In the genomic region with DNA sequence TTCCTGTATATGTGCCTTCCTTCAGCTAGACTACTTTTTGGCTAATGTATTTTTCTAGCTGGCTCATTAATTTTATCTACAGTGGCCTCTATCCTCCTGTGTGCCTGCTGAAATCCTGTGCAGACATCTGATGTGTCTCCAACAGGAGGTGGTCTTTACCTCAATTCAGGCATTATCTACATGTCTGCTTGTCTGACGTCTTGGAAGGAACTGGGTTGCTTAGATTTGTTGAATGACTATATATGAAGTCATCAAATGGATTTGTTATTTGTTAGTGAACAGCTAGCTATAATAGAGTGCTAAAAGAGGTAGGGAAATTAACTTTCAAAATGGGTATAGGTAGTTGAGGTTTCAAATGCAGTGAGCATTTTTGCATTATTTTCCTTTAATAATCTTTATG, we compare ENCODE assay signal across 14 cellular contexts. TPM values are rescaled to one million over a fixed set of nuclear protein-coding genes. Genes with fewer than 3 reads are reported as not detected.
A peak's percentile ranks its signal among the peaks of the same experiment; 100 is the strongest.
DNase-seq lines count a peak whose midpoint lies in the region; ATAC-seq and TF ChIP-seq lines count a peak whose summit lies in the region.
"Had no signal": no experiment of that assay in that cellular context is flagged by ENCODE, and none has a peak within 500 bp of the region (broad histone marks: within the 10 kb centered on the region; RNA-seq: fewer than 3 reads in every experiment).

No MANE protein-coding gene starts in this region.

- peaks cover 98% of the 10 kb centered on the region for H3K36me3 ChIP-seq in PC-9 (ENCODE audit: low read depth)

- H3K4me3 ChIP-seq in PC-9: no peak overlapping the region
- H3K4me3 ChIP-seq: colonic mucosa had no signal

- no peak for ATAC-seq in activated CD4-positive, alpha-beta T cell treated with anti-CD3 and anti-CD28 coated beads for 36 hours
- no peak for ATAC-seq in activated naive CD8-positive, alpha-beta T cell treated with anti-CD3 and anti-CD28 coated beads, Interleukin-2, amount 10 ng/mL, durations not matched to agents 7 days and 5 days (ENCODE audit: low read depth)
- no peak for ATAC-seq in natural killer cell treated with Interleukin-12 subunit alpha and Interleukin-12 subunit beta and Interleukin-15 and Interleukin-18, amount 100 ng/mL, for 72 hours

- BruUV-seq in PC-9 (replicated peaks; lab: Mats Ljungman, UMichigan): no TSS peak

- H3K27me3 ChIP-seq in PC-9 (ENCODE audit: insufficient read depth, low read depth): no peaks in the 10 kb centered on the region
- H3K27me3 ChIP-seq: colonic mucosa had no signal

- peaks cover 91% of the 10 kb centered on the region for H3K36me3 Mint-ChIP-seq in activated CD4-positive, alpha-beta T cell treated with anti-CD3 and anti-CD28 coated beads for 36 hours (ENCODE audit: low read depth)
- peaks cover 73% of the 10 kb centered on the region for H3K36me3 Mint-ChIP-seq in HFFc6 (ENCODE audit: low read depth)
- H3K36me3 Mint-ChIP-seq in activated naive CD8-positive, alpha-beta T cell treated with anti-CD3 and anti-CD28 coated beads, Interleukin-2, amount 10 ng/mL, durations not matched to agents 7 days and 5 days: peaks cover 62% of the 10 kb centered on the region
- H3K36me3 Mint-ChIP-seq in natural killer cell treated with Interleukin-12 subunit alpha and Interleukin-12 subunit beta and Interleukin-15 and Interleukin-18, amount 100 ng/mL, for 72 hours: peaks cover 65% of the 10 kb centered on the region

- H3K9me2 ChIP-seq in PC-9 (ENCODE audit: insufficient read depth): no peaks in the 10 kb centered on the region

- H3K4me1 ChIP-seq in PC-9 (replicated peaks; ENCODE audit: insufficient read depth): peaks cover 45% of the 10 kb centered on the region

- peaks cover 75% of the 10 kb centered on the region for H3K79me2 ChIP-seq in PC-9 (ENCODE audit: low read depth)

- TF ChIP-seq CTCF in HFFc6 (IDR thresholded peaks at IDR 0.05) (no peak), PC-9 (conservative IDR thresholded peaks at IDR 0.05) (no peak)

- no peaks in the 10 kb centered on the region for H3K27me3 Mint-ChIP-seq in activated CD4-positive, alpha-beta T cell treated with anti-CD3 and anti-CD28 coated beads for 36 hours
- no peaks in the 10 kb centered on the region for H3K27me3 Mint-ChIP-seq in HFFc6 (ENCODE audit: insufficient read depth)
- H3K27me3 Mint-ChIP-seq in activated naive CD8-positive, alpha-beta T cell treated with anti-CD3 and anti-CD28 coated beads, Interleukin-2, amount 10 ng/mL, durations not matched to agents 7 days and 5 days: no peaks in the 10 kb centered on the region
- no peaks in the 10 kb centered on the region for H3K27me3 Mint-ChIP-seq in natural killer cell treated with Interleukin-12 subunit alpha and Interleukin-12 subunit beta and Interleukin-15 and Interleukin-18, amount 100 ng/mL, for 72 hours

- peaks cover 68% of the 10 kb centered on the region for H3K4me1 Mint-ChIP-seq in activated CD4-positive, alpha-beta T cell treated with anti-CD3 and anti-CD28 coated beads for 36 hours
- peaks cover 65% of the 10 kb centered on the region for H3K4me1 Mint-ChIP-seq in HFFc6 (ENCODE audit: low read depth)
- H3K4me1 Mint-ChIP-seq in activated naive CD8-positive, alpha-beta T cell treated with anti-CD3 and anti-CD28 coated beads, Interleukin-2, amount 10 ng/mL, durations not matched to agents 7 days and 5 days: peaks cover 62% of the 10 kb centered on the region
- H3K4me1 Mint-ChIP-seq in natural killer cell treated with Interleukin-12 subunit alpha and Interleukin-12 subunit beta and Interleukin-15 and Interleukin-18, amount 100 ng/mL, for 72 hours (ENCODE audit: low read depth in 2 of 2): peaks cover 60 to 72% of the 10 kb centered on the region in 2 donors

- peak overlapping the region; percentile 34 for H3K4me3 Mint-ChIP-seq in activated CD4-positive, alpha-beta T cell treated with anti-CD3 and anti-CD28 coated beads for 36 hours
- peak overlapping the region; percentile 30 for H3K4me3 Mint-ChIP-seq in HFFc6
- H3K4me3 Mint-ChIP-seq in activated naive CD8-positive, alpha-beta T cell treated with anti-CD3 and anti-CD28 coated beads, Interleukin-2, amount 10 ng/mL, durations not matched to agents 7 days and 5 days: no peak overlapping the region
- H3K4me3 Mint-ChIP-seq in natural killer cell treated with Interleukin-12 subunit alpha and Interleukin-12 subunit beta and Interleukin-15 and Interleukin-18, amount 100 ng/mL, for 72 hours: peak overlapping the region; percentile 43

- POLR2A ChIA-PET in activated CD4-positive, alpha-beta T cell treated with anti-CD3 and anti-CD28 coated beads for 36 hours (lab: Charles Lee): interaction anchor here (0.6 kb wide), 1 partner anchor 360 kb away, joined by 6 read pairs; no protein-coding TSS in a partner anchor
- POLR2A ChIA-PET in activated naive CD8-positive, alpha-beta T cell treated with anti-CD3 and anti-CD28 coated beads, Interleukin-2, amount 10 ng/mL, durations not matched to agents 7 days and 5 days (lab: Charles Lee): interaction anchor here (0.6 kb wide), 1 partner anchor 241 kb away, joined by 3 read pairs; no protein-coding TSS in a partner anchor
- POLR2A ChIA-PET in PC-9 (lab: Charles Lee; ENCODE audit: unreplicated experiment): interaction anchor here (0.7 kb wide), 1 partner anchor 102 kb away, joined by 3 read pairs; no protein-coding TSS in a partner anchor

- no peak for DNase-seq in activated CD4-positive, alpha-beta T cell treated with anti-CD3 and anti-CD28 coated beads for 36 hours
- DNase-seq in activated CD4-positive, alpha-beta T cell treated with anti-CD3 and anti-CD28 coated beads, Interleukin-2, amount 50 U/mL, for 48 hours: no peak
- DNase-seq in HFFc6 (no peak), caudate nucleus (lab: John Stamatoyannopoulos, UW) (no peak), islet precursor cell (no peak), PC-9 (no peak)
- DNase-seq in activated naive CD8-positive, alpha-beta T cell treated with anti-CD3 and anti-CD28 coated beads, Interleukin-2, amount 10 ng/mL, durations not matched to agents 7 days and 5 days: no peak
- DNase-seq in natural killer cell treated with Interleukin-12 subunit alpha and Interleukin-12 subunit beta and Interleukin-15 and Interleukin-18, amount 100 ng/mL, for 72 hours (ENCODE audit: low spot score): no peak
- DNase-seq: 8988T; activated naive CD4-positive, alpha-beta T cell treated with Interleukin-2 at 50 U/mL for 16 hours; colonic mucosa; NCI-H1417 treated with DMSO at 0.1 percent for 48 hours; NCI-H510A treated with DMSO at 0.1 percent for 48 hours; SW 1271 had no signal

- CTCF ChIA-PET in activated CD4-positive, alpha-beta T cell treated with anti-CD3 and anti-CD28 coated beads for 36 hours (lab: Charles Lee): interaction anchor here (0.6 to 1.6 kb wide), 8 partner anchors 10 to 155 kb away, joined by 3 to 8 read pairs (median 4); no protein-coding TSS in a partner anchor
- CTCF ChIA-PET in PC-9 (lab: Charles Lee): interaction anchor here (0.6 kb wide), 1 partner anchor 163 kb away, joined by 4 read pairs; no protein-coding TSS in a partner anchor

- H3K9me3 Mint-ChIP-seq in activated CD4-positive, alpha-beta T cell treated with anti-CD3 and anti-CD28 coated beads for 36 hours (ENCODE audit: low read depth): no peaks in the 10 kb centered on the region
- no peaks in the 10 kb centered on the region for H3K9me3 Mint-ChIP-seq in HFFc6
- no peaks in the 10 kb centered on the region for H3K9me3 Mint-ChIP-seq in activated naive CD8-positive, alpha-beta T cell treated with anti-CD3 and anti-CD28 coated beads, Interleukin-2, amount 10 ng/mL, durations not matched to agents 7 days and 5 days
- H3K9me3 Mint-ChIP-seq in natural killer cell treated with Interleukin-12 subunit alpha and Interleukin-12 subunit beta and Interleukin-15 and Interleukin-18, amount 100 ng/mL, for 72 hours: no peaks in the 10 kb centered on the region

- H3K27ac Mint-ChIP-seq in activated CD4-positive, alpha-beta T cell treated with anti-CD3 and anti-CD28 coated beads for 36 hours: peak overlapping the region; percentile 79
- H3K27ac Mint-ChIP-seq in HFFc6: peak overlapping the region; percentile 24
- H3K27ac Mint-ChIP-seq in activated naive CD8-positive, alpha-beta T cell treated with anti-CD3 and anti-CD28 coated beads, Interleukin-2, amount 10 ng/mL, durations not matched to agents 7 days and 5 days: peak overlapping the region; percentile 22
- H3K27ac Mint-ChIP-seq in natural killer cell treated with Interleukin-12 subunit alpha and Interleukin-12 subunit beta and Interleukin-15 and Interleukin-18, amount 100 ng/mL, for 72 hours: peak overlapping the region; percentile 5 to 6

- no peak overlapping the region for H2AFZ ChIP-seq in PC-9

- H4K20me1 ChIP-seq in PC-9 (ENCODE audit: insufficient read depth): peaks cover 92% of the 10 kb centered on the region

- H3K9me3 ChIP-seq in PC-9 (ENCODE audit: insufficient read depth, low read depth): no peaks in the 10 kb centered on the region
- H3K9me3 ChIP-seq: colonic mucosa had no signal

- peaks cover 100% of the 10 kb centered on the region for H3F3A ChIP-seq in PC-9 (ENCODE audit: insufficient read depth, low read depth)

- H3K4me2 ChIP-seq in PC-9: no peak overlapping the region

- intact Hi-C loops in activated CD4-positive, alpha-beta T cell treated with anti-CD3 and anti-CD28 coated beads for 36 hours (cut with DNase I, micrococcal nuclease): loop anchor here (10.0 kb wide), 5 partner anchors 254 to 1334 kb away; partner anchors contain the start of genes CDC7 (in 1 of the 2), DNTTIP2 (in 1 of the 2) and GFI1 (in 1 of the 2)
- intact Hi-C loops in PC-9 (cut with micrococcal nuclease; ENCODE audit: unreplicated experiment): loop anchor here (10.0 kb wide), 2 partner anchors 534 to 944 kb away; no protein-coding TSS in a partner anchor

- no peak overlapping the region for H3K27ac ChIP-seq in caudate nucleus (ENCODE audit: low read depth, low read length)
- no peak overlapping the region for H3K27ac ChIP-seq in PC-9
- H3K27ac ChIP-seq: colonic mucosa had no signal

RNA-seq across cellular contexts. Expression of gene RPL5, which starts 6.7 kb away (rescaled TPM):
- total RNA-seq in activated CD4-positive, alpha-beta T cell treated with anti-CD3 and anti-CD28 coated beads for 36 hours: 1,000 to 10,000 TPM; 1,359 to 1,602 TPM
- 1,000 to 10,000 TPM in 1 of 6 experiments, 100 to 1,000 TPM in 5; 851 to 1,006 (median 921) TPM for total RNA-seq in HFFc6 (2021; fragmentation: NEBNext Ultra II Directional; extraction: Animal tissue kit (Norgen Biotek cat#: 25700))
- total RNA-seq in activated naive CD8-positive, alpha-beta T cell treated with anti-CD3 and anti-CD28 coated beads, Interleukin-2, amount 10 ng/mL, durations not matched to agents 7 days and 5 days: 100 to 1,000 TPM; 809 to 885 TPM
- total RNA-seq in natural killer cell treated with Interleukin-12 subunit alpha and Interleukin-12 subunit beta and Interleukin-15 and Interleukin-18, amount 100 ng/mL, for 72 hours: 100 to 1,000 TPM; 647 to 909 TPM
- 1,021 and 1,050 TPM in 2 replicates for total RNA-seq in PC-9 (2021)

RNA-seq across cellular contexts. Expression of gene EVI5, which starts 53.6 kb away (rescaled TPM):
- total RNA-seq in activated CD4-positive, alpha-beta T cell treated with anti-CD3 and anti-CD28 coated beads for 36 hours: 10 to 100 TPM; 28.5 to 32.6 TPM
- 10 to 100 TPM; 31.7 to 43.7 (median 34.0) TPM for total RNA-seq in HFFc6 (2021; fragmentation: NEBNext Ultra II Directional; extraction: Animal tissue kit (Norgen Biotek cat#: 25700))
- total RNA-seq in activated naive CD8-positive, alpha-beta T cell treated with anti-CD3 and anti-CD28 coated beads, Interleukin-2, amount 10 ng/mL, durations not matched to agents 7 days and 5 days: 1 to 10 TPM in 1 of 2 experiments, under 1 TPM in 1; 0.23 to 1.2 TPM
- total RNA-seq in natural killer cell treated with Interleukin-12 subunit alpha and Interleukin-12 subunit beta and Interleukin-15 and Interleukin-18, amount 100 ng/mL, for 72 hours: 1 to 10 TPM; 1.2 to 6.1 TPM
- total RNA-seq in PC-9 (2021): 32.0 and 33.9 TPM in 2 replicates

Comparison
In these comparisons a context has a peak if more than half of its experiments do, and no peak if none do; other contexts are left out.
1. H3K27ac Mint-ChIP-seq: peak in every context shown above with its lines; median percentile 79 in activated CD4-positive, alpha-beta T cell treated with anti-CD3 and anti-CD28 coated beads for 36 hours; 24 in HFFc6; 22 in activated naive CD8-positive, alpha-beta T cell treated with anti-CD3 and anti-CD28 coated beads, Interleukin-2, amount 10 ng/mL, durations not matched to agents 7 days and 5 days; 6 in natural killer cell treated with Interleukin-12 subunit alpha and Interleukin-12 subunit beta and Interleukin-15 and Interleukin-18, amount 100 ng/mL, for 72 hours.